ENCODE assay signal across 1 cellular context in the genomic region with DNA sequence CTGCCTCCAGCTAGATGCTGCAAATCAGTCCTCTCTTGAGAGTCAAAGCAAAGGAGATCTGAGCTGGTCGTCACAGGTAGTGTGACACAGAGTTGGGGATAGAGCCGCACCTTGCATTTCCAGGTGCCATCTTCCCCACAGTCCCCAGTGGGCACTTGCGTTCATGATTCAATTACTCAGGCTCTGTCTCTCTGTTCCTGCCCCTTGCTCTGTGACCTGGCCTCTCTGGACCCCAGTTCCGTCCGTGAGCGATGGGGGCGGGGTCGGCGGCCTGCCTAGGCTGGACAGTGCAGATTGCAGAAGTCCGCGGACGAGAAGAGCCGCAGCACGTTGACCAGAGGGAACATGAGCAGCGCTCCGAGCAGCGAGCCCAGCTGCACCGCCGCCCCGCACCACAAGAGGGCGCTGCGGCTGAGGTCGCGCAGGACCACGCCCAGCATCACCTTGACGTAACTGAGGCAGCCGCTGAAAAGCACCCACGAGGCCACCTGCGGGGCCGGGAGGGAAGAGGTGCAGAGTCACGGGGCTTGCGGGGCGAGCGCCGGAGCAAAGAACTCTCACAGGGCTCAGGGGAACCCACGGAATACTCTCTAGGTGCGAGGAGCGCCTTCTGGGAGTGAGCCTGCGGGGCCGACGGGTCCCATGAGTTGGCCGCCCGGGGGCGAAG.
TF ChIP-seq lines count a peak whose summit lies in the region.

No MANE protein-coding gene starts in this region.

TF ChIP-seq in WTC11, 78 proteins besides CTCF, POLR2A, EP300 and RAD21 (continued from another document):
- TF ChIP-seq, protein P1, sequence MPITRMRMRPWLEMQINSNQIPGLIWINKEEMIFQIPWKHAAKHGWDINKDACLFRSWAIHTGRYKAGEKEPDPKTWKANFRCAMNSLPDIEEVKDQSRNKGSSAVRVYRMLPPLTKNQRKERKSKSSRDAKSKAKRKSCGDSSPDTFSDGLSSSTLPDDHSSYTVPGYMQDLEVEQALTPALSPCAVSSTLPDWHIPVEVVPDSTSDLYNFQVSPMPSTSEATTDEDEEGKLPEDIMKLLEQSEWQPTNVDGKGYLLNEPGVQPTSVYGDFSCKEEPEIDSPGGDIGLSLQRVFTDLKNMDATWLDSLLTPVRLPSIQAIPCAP (CRISPR knock-in tag; IDR thresholded peaks at IDR 0.05) = peak; percentile 29; the same call in 1 of the 2 replicates
- 0 out of 2 replicates have a peak, but pooled peaks have one; percentile 34 for TF ChIP-seq TP53 (CRISPR knock-in tag; IDR thresholded peaks at IDR 0.05)
- TF ChIP-seq JAZF1 (CRISPR knock-in tag; IDR thresholded peaks at IDR 0.05) = no peak
- TF ChIP-seq, protein P2, sequence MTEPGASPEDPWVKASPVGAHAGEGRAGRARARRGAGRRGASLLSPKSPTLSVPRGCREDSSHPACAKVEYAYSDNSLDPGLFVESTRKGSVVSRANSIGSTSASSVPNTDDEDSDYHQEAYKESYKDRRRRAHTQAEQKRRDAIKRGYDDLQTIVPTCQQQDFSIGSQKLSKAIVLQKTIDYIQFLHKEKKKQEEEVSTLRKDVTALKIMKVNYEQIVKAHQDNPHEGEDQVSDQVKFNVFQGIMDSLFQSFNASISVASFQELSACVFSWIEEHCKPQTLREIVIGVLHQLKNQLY (CRISPR knock-in tag; IDR thresholded peaks at IDR 0.05) = no peak
- TF ChIP-seq, protein P3, sequence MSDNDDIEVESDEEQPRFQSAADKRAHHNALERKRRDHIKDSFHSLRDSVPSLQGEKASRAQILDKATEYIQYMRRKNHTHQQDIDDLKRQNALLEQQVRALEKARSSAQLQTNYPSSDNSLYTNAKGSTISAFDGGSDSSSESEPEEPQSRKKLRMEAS (CRISPR knock-in tag; IDR thresholded peaks at IDR 0.05) = peak; percentile 29; the same call in 1 of the 2 replicates
- TF ChIP-seq FOXK1 (CRISPR knock-in tag; IDR thresholded peaks at IDR 0.05) = 0 out of 2 replicates have a peak, but pooled peaks have one; percentile 48
